In genomic region chr6:48389146-48390043, GRCh38 we compare ENCODE assay signal across 20 cellular contexts.
DNase-seq lines count a peak whose midpoint lies in the region; ATAC-seq, FAIRE-seq and TF ChIP-seq lines count a peak whose summit lies in the region.
"Had no signal": no experiment of that assay in that cellular context is flagged by ENCODE, and none has a peak within 500 bp of the region (broad histone marks: within the 10 kb centered on the region; RNA-seq: fewer than 3 reads in every experiment).

No MANE protein-coding gene starts in this region.

- no peak overlapping the region for H3K14ac ChIP-seq in H9 (ENCODE audit: insufficient read depth, low read length)

- no peak overlapping the region for H3K9ac ChIP-seq in H9 (ENCODE audit: extremely low read depth, insufficient read length, low read length)
- no peak overlapping the region for H3K9ac ChIP-seq in kidney (ENCODE audit: low read length in 2 of 2)
- H3K9ac ChIP-seq in SK-N-SH: no peak overlapping the region

- no peaks in the 10 kb centered on the region for H3K23me2 ChIP-seq in H9 (ENCODE audit: insufficient read length, low read depth, low read length, poor library complexity, severe bottlenecking)

- no peaks in the 10 kb centered on the region for H3K79me1 ChIP-seq in H9 (ENCODE audit: insufficient read depth, low read depth, low read length, poor library complexity, severe bottlenecking)

- H2AFZ ChIP-seq in H9 (ENCODE audit: low read length) (no peak overlapping the region), SK-N-SH (ENCODE audit: low read depth) (no peak overlapping the region)

- no peak overlapping the region for H2BK12ac ChIP-seq in H9 (ENCODE audit: insufficient read length, low read depth, low read length)

- no peak for TF ChIP-seq EP300 in SK-N-SH (IDR thresholded peaks at IDR 0.05; ENCODE audit: borderline replicate concordance in 1 of 2, low read depth in 1 of 2, low read length in 1 of 2)

- H3K27ac Mint-ChIP-seq in H9: peak overlapping the region in 1 of 3 experiments; percentile 39; a peak in 1 of 7 replicates
- H3K27ac Mint-ChIP-seq in activated CD8-positive, alpha-beta T cell treated with anti-CD3 and anti-CD28 coated beads, Interleukin-2, amount 10 ng/mL, durations not matched to agents 7 days and 5 days: no peak overlapping the region
- H3K27ac Mint-ChIP-seq: activated CD4-positive, alpha-beta T cell treated with anti-CD3 and anti-CD28 coated beads for 36 hours; activated CD8-positive, alpha-beta memory T cell treated with anti-CD3 and anti-CD28 coated beads, Interleukin-2, amount 10 ng/mL, durations not matched to agents 7 days and 5 days; CD4-positive, alpha-beta T cell; naive thymus-derived CD4-positive, alpha-beta T cell; stimulated activated naive CD8-positive, alpha-beta T cell treated with anti-CD3 and anti-CD28 coated beads, Interleukin-15, Interleukin-2, amounts not matched to agents 100 ng/mL and 50 ng/mL, for 24 hours had no signal

- DNase-seq in DMS153 (lab: John Stamatoyannopoulos, UW) (peak; percentile 30), H9 (peak; percentile 24), NCI-H748 treated with DMSO at 0.1 percent for 48 hours (lab: John Stamatoyannopoulos, UW) (peak; percentile 84), kidney (peak; percentile 50), cortex of kidney (lab: John Stamatoyannopoulos, UW) (no peak), SK-N-SH (no peak)
- DNase-seq in activated CD8-positive, alpha-beta T cell treated with anti-CD3 and anti-CD28 coated beads, Interleukin-2, amount 10 ng/mL, durations not matched to agents 7 days and 5 days: no peak
- DNase-seq: activated CD4-positive, alpha-beta T cell treated with anti-CD3 and anti-CD28 coated beads for 36 hours; activated CD8-positive, alpha-beta memory T cell treated with anti-CD3 and anti-CD28 coated beads, Interleukin-2, amount 10 ng/mL, durations not matched to agents 7 days and 5 days; activated naive CD4-positive, alpha-beta T cell treated with anti-CD3 and anti-CD28 coated beads, Interleukin-2, amount 50 U/mL, for 16 hours; CD4-positive, alpha-beta T cell; glutamatergic neuron; mesendoderm; naive thymus-derived CD4-positive, alpha-beta T cell; right cardiac atrium; SIG-M5 had no signal

- H3K4ac ChIP-seq in H9 (ENCODE audit: low read depth, low read length): no peak overlapping the region

- H2BK20ac ChIP-seq in H9 (ENCODE audit: low read depth, low read length, poor library complexity, severe bottlenecking): no peak overlapping the region

- H3K79me2 ChIP-seq in H9 (ENCODE audit: insufficient read depth, low read length) (no peaks in the 10 kb centered on the region), SK-N-SH (ENCODE audit: insufficient read depth) (no peaks in the 10 kb centered on the region)

- WGBS in H9 (ENCODE audit: extremely low coverage, insufficient read length, low lambda C conversion rate): no CpG with 5 or more reads among the region's 4 CpGs
- WGBS in SK-N-SH (ENCODE audit: low lambda C conversion rate): 25% methylated on average over 2 of the region's 4 CpGs

- no peak overlapping the region for H4K91ac ChIP-seq in H9 (ENCODE audit: insufficient read length, low read depth, low read length)

- no peaks in the 10 kb centered on the region for H3F3A ChIP-seq in SK-N-SH (replicated peaks; ENCODE audit: insufficient read depth)

- intact Hi-C loops in kidney (cut with DNase I): no loop called here

- TF ChIP-seq CTCF in H9 (conservative IDR thresholded peaks at IDR 0.05) (no peak), kidney (IDR thresholded peaks at IDR 0.05; ENCODE audit: borderline replicate concordance, extremely low read depth, insufficient read depth) (no peak), SK-N-SH (IDR thresholded peaks at IDR 0.05) (no peak)

- TF ChIP-seq RAD21 in SK-N-SH (IDR thresholded peaks at IDR 0.05; ENCODE audit: low read length): no peak

- H3T11ph ChIP-seq in H9 (ENCODE audit: low read length): no peak overlapping the region

- no peak overlapping the region for H2BK120ac ChIP-seq in H9 (ENCODE audit: low read depth, low read length, poor library complexity, severe bottlenecking)

- H3K9me3 Mint-ChIP-seq in H9: peaks cover 0 to 6% of the 10 kb centered on the region in 2 experiments; a peak in 3 of 5 replicates
- peaks cover 5% of the 10 kb centered on the region for H3K9me3 Mint-ChIP-seq in activated CD8-positive, alpha-beta T cell treated with anti-CD3 and anti-CD28 coated beads, Interleukin-2, amount 10 ng/mL, durations not matched to agents 7 days and 5 days (ENCODE audit: insufficient read depth)

- H4K20me1 ChIP-seq in H9 (ENCODE audit: control insufficient read depth, insufficient read depth, insufficient read length) (no peaks in the 10 kb centered on the region), SK-N-SH (ENCODE audit: insufficient read depth) (no peaks in the 10 kb centered on the region)

- CTCF ChIA-PET in activated CD8-positive, alpha-beta T cell treated with anti-CD3 and anti-CD28 coated beads, Interleukin-2, amount 10 ng/mL, durations not matched to agents 7 days and 5 days (lab: Charles Lee): no interaction called here
- CTCF ChIA-PET in SK-N-SH (lab: Yijun Ruan, JAX): no interaction called here

- H4K8ac ChIP-seq in H9 (replicated peaks; ENCODE audit: insufficient read length, low read depth, low read length): no peak overlapping the region

- H3K9me2 ChIP-seq in SK-N-SH: peaks cover 3% of the 10 kb centered on the region; the same call in 1 of the 2 replicates

- no peaks in the 10 kb centered on the region for H3K27me3 ChIP-seq in H9 (ENCODE audit: insufficient read depth, low read length)
- no peaks in the 10 kb centered on the region for H3K27me3 ChIP-seq in SK-N-SH (ENCODE audit: insufficient read depth)
- H3K27me3 ChIP-seq: cardiac muscle cell, thyroid gland had no signal

- H3K56ac ChIP-seq in H9 (ENCODE audit: insufficient read length, low read depth, low read length): no peak overlapping the region

- no peak overlapping the region for H3K18ac ChIP-seq in H9 (ENCODE audit: insufficient read length, low read depth, low read length)

- no peak overlapping the region for H3K4me3 Mint-ChIP-seq in H9
- no peak overlapping the region for H3K4me3 Mint-ChIP-seq in activated CD8-positive, alpha-beta T cell treated with anti-CD3 and anti-CD28 coated beads, Interleukin-2, amount 10 ng/mL, durations not matched to agents 7 days and 5 days
- H3K4me3 Mint-ChIP-seq: activated CD4-positive, alpha-beta T cell treated with anti-CD3 and anti-CD28 coated beads for 36 hours; activated CD8-positive, alpha-beta memory T cell treated with anti-CD3 and anti-CD28 coated beads, Interleukin-2, amount 10 ng/mL, durations not matched to agents 7 days and 5 days; CD4-positive, alpha-beta T cell; naive thymus-derived CD4-positive, alpha-beta T cell; stimulated activated naive CD8-positive, alpha-beta T cell treated with anti-CD3 and anti-CD28 coated beads, Interleukin-15, Interleukin-2, amounts not matched to agents 100 ng/mL and 50 ng/mL, for 24 hours had no signal

- no peak overlapping the region for H2AK5ac ChIP-seq in H9 (ENCODE audit: insufficient read length, low read length)

- no peak for FAIRE-seq in kidney (lab: Jason Lieb, UNC)
- FAIRE-seq: GM12878 had no signal

- no peak overlapping the region for H2BK15ac ChIP-seq in H9 (ENCODE audit: low read depth, low read length)

- H3K9me3 ChIP-seq in H9 (ENCODE audit: control insufficient read depth, low read depth, low read length): no peaks in the 10 kb centered on the region
- H3K9me3 ChIP-seq in kidney (ENCODE audit: control insufficient read depth in 1 of 2, low read length in 2 of 2): no peaks in the 10 kb centered on the region
- H3K9me3 ChIP-seq in SK-N-SH: no peaks in the 10 kb centered on the region; the same call in 1 of the 2 replicates
- H3K9me3 ChIP-seq: thyroid gland had no signal

- H3K4me2 ChIP-seq in H9 (ENCODE audit: insufficient read depth, insufficient read length, low read length) (no peak overlapping the region), SK-N-SH (no peak overlapping the region)

- H3K23ac ChIP-seq in H9 (ENCODE audit: insufficient read length, low read depth, low read length): no peak overlapping the region

- H2BK5ac ChIP-seq in H9 (ENCODE audit: insufficient read length, low read length): no peak overlapping the region

- ATAC-seq in activated CD8-positive, alpha-beta T cell treated with anti-CD3 and anti-CD28 coated beads, Interleukin-2, amount 10 ng/mL, durations not matched to agents 7 days and 5 days: no peak
- ATAC-seq: activated CD4-positive, alpha-beta T cell treated with anti-CD3 and anti-CD28 coated beads for 36 hours; activated CD8-positive, alpha-beta memory T cell treated with anti-CD3 and anti-CD28 coated beads, Interleukin-2, amount 10 ng/mL, durations not matched to agents 7 days and 5 days; GM12878; naive thymus-derived CD4-positive, alpha-beta T cell; right cardiac atrium had no signal

- H3K36me3 ChIP-seq in kidney (ENCODE audit: control insufficient read depth in 1 of 2, insufficient read depth in 2 of 2, low read length in 2 of 2) (no peaks in the 10 kb centered on the region), SK-N-SH (replicated peaks in 1 of 2; ENCODE audit: control insufficient read depth in 1 of 2, insufficient read depth in 2 of 2, low read length in 1 of 2) (no peaks in the 10 kb centered on the region)
- H3K36me3 ChIP-seq: cardiac muscle cell, thyroid gland had no signal

- H3K36me3 Mint-ChIP-seq in H9 (ENCODE audit: insufficient read depth in 1 of 3, low read depth in 3 of 3): no peaks in the 10 kb centered on the region; a peak in 2 of 7 replicates
- no peaks in the 10 kb centered on the region for H3K36me3 Mint-ChIP-seq in activated CD8-positive, alpha-beta T cell treated with anti-CD3 and anti-CD28 coated beads, Interleukin-2, amount 10 ng/mL, durations not matched to agents 7 days and 5 days (ENCODE audit: low read depth)
- H3K36me3 Mint-ChIP-seq: activated CD8-positive, alpha-beta memory T cell treated with anti-CD3 and anti-CD28 coated beads, Interleukin-2, amount 10 ng/mL, durations not matched to agents 7 days and 5 days; naive thymus-derived CD4-positive, alpha-beta T cell had no signal

- H3K27ac ChIP-seq in H9 (ENCODE audit: insufficient read length, low read depth, low read length) (no peak overlapping the region), kidney (ENCODE audit: low read depth in 2 of 2, low read length in 2 of 2) (no peak overlapping the region), SK-N-SH (ENCODE audit: low read depth in 2 of 2, low read length in 1 of 2) (no peak overlapping the region)
- H3K27ac ChIP-seq: cardiac muscle cell, thyroid gland had no signal

- peaks cover 16% of the 10 kb centered on the region in 2 experiments for H3K4me1 Mint-ChIP-seq in H9
- H3K4me1 Mint-ChIP-seq in activated CD8-positive, alpha-beta T cell treated with anti-CD3 and anti-CD28 coated beads, Interleukin-2, amount 10 ng/mL, durations not matched to agents 7 days and 5 days (ENCODE audit: low read depth): no peaks in the 10 kb centered on the region
- H3K4me1 Mint-ChIP-seq: activated CD4-positive, alpha-beta T cell treated with anti-CD3 and anti-CD28 coated beads for 36 hours; activated CD8-positive, alpha-beta memory T cell treated with anti-CD3 and anti-CD28 coated beads, Interleukin-2, amount 10 ng/mL, durations not matched to agents 7 days and 5 days; naive thymus-derived CD4-positive, alpha-beta T cell had no signal

- H3K27me3 Mint-ChIP-seq in H9 (ENCODE audit: low read depth): no peaks in the 10 kb centered on the region
- no peaks in the 10 kb centered on the region for H3K27me3 Mint-ChIP-seq in activated CD8-positive, alpha-beta T cell treated with anti-CD3 and anti-CD28 coated beads, Interleukin-2, amount 10 ng/mL, durations not matched to agents 7 days and 5 days (ENCODE audit: low read depth)
- H3K27me3 Mint-ChIP-seq: activated CD4-positive, alpha-beta T cell treated with anti-CD3 and anti-CD28 coated beads for 36 hours; activated CD8-positive, alpha-beta memory T cell treated with anti-CD3 and anti-CD28 coated beads, Interleukin-2, amount 10 ng/mL, durations not matched to agents 7 days and 5 days; CD4-positive, alpha-beta T cell; naive thymus-derived CD4-positive, alpha-beta T cell; stimulated activated naive CD8-positive, alpha-beta T cell treated with anti-CD3 and anti-CD28 coated beads, Interleukin-15, Interleukin-2, amounts not matched to agents 100 ng/mL and 50 ng/mL, for 24 hours had no signal

- no peaks in the 10 kb centered on the region for H3K4me1 ChIP-seq in H9 (ENCODE audit: insufficient read depth, low read length)
- H3K4me1 ChIP-seq in kidney (ENCODE audit: control insufficient read depth in 1 of 2, insufficient read depth in 1 of 2, low read depth in 1 of 2, low read length in 2 of 2): no peaks in the 10 kb centered on the region
- H3K4me1 ChIP-seq in SK-N-SH (ENCODE audit: control insufficient read depth in 1 of 2, insufficient read depth in 2 of 2, low read depth in 1 of 2, low read length in 1 of 2): no peaks in the 10 kb centered on the region
- H3K4me1 ChIP-seq: thyroid gland had no signal

- POLR2A ChIA-PET in activated CD8-positive, alpha-beta T cell treated with anti-CD3 and anti-CD28 coated beads, Interleukin-2, amount 10 ng/mL, durations not matched to agents 7 days and 5 days (lab: Charles Lee): no interaction called here
- POLR2A ChIA-PET in SK-N-SH (lab: Yijun Ruan, JAX): no interaction called here

- H3K4me3 ChIP-seq in kidney (ENCODE audit: low read length in 2 of 2): no peak overlapping the region
- no peak overlapping the region for H3K4me3 ChIP-seq in SK-N-SH (ENCODE audit: low read depth in 2 of 2, low read length in 1 of 2)
- H3K4me3 ChIP-seq: cardiac muscle cell, GM12878, thyroid gland had no signal

- H4K5ac ChIP-seq in H9 (ENCODE audit: insufficient read length, low read depth, low read length): no peak overlapping the region

Comparison
In these comparisons a context has a peak if more than half of its experiments do, and no peak if none do; other contexts are left out.
1. DNase-seq: peak in DMS153 (single experiment), H9 (single experiment), NCI-H748 treated with DMSO at 0.1 percent for 48 hours (single experiment) and kidney (single experiment); none in cortex of kidney (single experiment), activated CD8-positive, alpha-beta T cell treated with anti-CD3 and anti-CD28 coated beads, Interleukin-2, amount 10 ng/mL, durations not matched to agents 7 days and 5 days (single experiment) and SK-N-SH (single experiment).